Comparison of ENCODE assay signal across 11 cellular contexts in genomic region chr7:132580277-132580676, GRCh38. TPM values are rescaled to one million over a fixed set of nuclear protein-coding genes. Genes with fewer than 3 reads are reported as not detected.
DNase-seq lines count a peak whose midpoint lies in the region; ATAC-seq and TF ChIP-seq lines count a peak whose summit lies in the region.
"Had no signal": no experiment of that assay in that cellular context is flagged by ENCODE, and none has a peak within 500 bp of the region (broad histone marks: within the 10 kb centered on the region; RNA-seq: fewer than 3 reads in every experiment).

No MANE protein-coding gene starts in this region.

- no peaks in the 10 kb centered on the region for H3K36me3 Mint-ChIP-seq in activated CD4-positive, alpha-beta T cell treated with anti-CD3 and anti-CD28 coated beads, Interleukin-2, amount 10 ng/mL, durations not matched to agents 24 days and 14 days (ENCODE audit: low read depth)
- peaks cover under 1% of the 10 kb centered on the region for H3K36me3 Mint-ChIP-seq in activated CD4-positive, alpha-beta T cell treated with anti-CD3 and anti-CD28 coated beads, Interleukin-2, amount 10 ng/mL, durations not matched to agents 7 days and 5 days (ENCODE audit: low read depth)

- peaks cover 20% of the 10 kb centered on the region for H3K4me1 Mint-ChIP-seq in activated CD4-positive, alpha-beta T cell treated with anti-CD3 and anti-CD28 coated beads, Interleukin-2, amount 10 ng/mL, durations not matched to agents 24 days and 14 days
- peaks cover 16% of the 10 kb centered on the region for H3K4me1 Mint-ChIP-seq in activated CD4-positive, alpha-beta T cell treated with anti-CD3 and anti-CD28 coated beads, Interleukin-2, amount 10 ng/mL, durations not matched to agents 7 days and 5 days

- no peaks in the 10 kb centered on the region for H3K9me2 ChIP-seq in PC-3 (replicated peaks; ENCODE audit: low read length)

- no peak overlapping the region for H3K27ac ChIP-seq in PC-3 (ENCODE audit: low read length)
- H3K27ac ChIP-seq: BLaER1, heart left ventricle, ovary had no signal

- ATAC-seq in PC-3, result peak; percentile 37
- ATAC-seq in stimulated activated naive CD8-positive, alpha-beta T cell treated with anti-CD3 and anti-CD28 coated beads, Interleukin-15, Interleukin-2, amounts not matched to agents 100 U/mL and 50 U/mL, for 24 hours, result peak; percentile 39
- ATAC-seq in left cardiac atrium, result no peak

- no peaks in the 10 kb centered on the region; the same call in 1 of the 2 replicates for H3K36me3 ChIP-seq in PC-3 (ENCODE audit: low read depth, low read length)
- H3K36me3 ChIP-seq: BLaER1, heart left ventricle, ovary had no signal

- H3K27me3 Mint-ChIP-seq in activated CD4-positive, alpha-beta T cell treated with anti-CD3 and anti-CD28 coated beads, Interleukin-2, amount 10 ng/mL, durations not matched to agents 24 days and 14 days, result peaks cover 60% of the 10 kb centered on the region
- H3K27me3 Mint-ChIP-seq in activated CD4-positive, alpha-beta T cell treated with anti-CD3 and anti-CD28 coated beads, Interleukin-2, amount 10 ng/mL, durations not matched to agents 7 days and 5 days, result peaks cover 42% of the 10 kb centered on the region

- no peaks in the 10 kb centered on the region for H3K79me2 ChIP-seq in PC-3 (ENCODE audit: low read length)

- TF ChIP-seq CTCF in PC-3 (conservative IDR thresholded peaks at IDR 0.05; ENCODE audit: low read depth, low read length), result no peak

- H3K9me3 Mint-ChIP-seq in activated CD4-positive, alpha-beta T cell treated with anti-CD3 and anti-CD28 coated beads, Interleukin-2, amount 10 ng/mL, durations not matched to agents 24 days and 14 days, result no peaks in the 10 kb centered on the region
- H3K9me3 Mint-ChIP-seq in activated CD4-positive, alpha-beta T cell treated with anti-CD3 and anti-CD28 coated beads, Interleukin-2, amount 10 ng/mL, durations not matched to agents 7 days and 5 days, result no peaks in the 10 kb centered on the region

- no peak overlapping the region for H3K9ac ChIP-seq in PC-3 (ENCODE audit: low read length)
- H3K9ac ChIP-seq: BLaER1 had no signal

- intact Hi-C loops in activated CD4-positive, alpha-beta T cell treated with anti-CD3 and anti-CD28 coated beads, Interleukin-2, amount 10 ng/mL, durations not matched to agents 24 days and 14 days (cut with micrococcal nuclease), result loop anchor here (1.0 to 2.0 kb wide), 4 partner anchors 186 to 855 kb away; no protein-coding TSS in a partner anchor
- intact Hi-C loops in PC-3 (cut with micrococcal nuclease), result loop anchor here (1.0 kb wide), 4 partner anchors 186 to 891 kb away; no protein-coding TSS in a partner anchor
- intact Hi-C loops in left cardiac atrium (cut with DNase I), result loop anchor here in 1 of 2 donors (2.0 to 5.0 kb wide), 2 partner anchors 261 to 578 kb away; no protein-coding TSS in a partner anchor

- H4K20me1 ChIP-seq in PC-3 (ENCODE audit: low read length), result no peaks in the 10 kb centered on the region

- no peak overlapping the region for H3K4me2 ChIP-seq in PC-3 (ENCODE audit: low read length)
- H3K4me2 ChIP-seq: BLaER1 had no signal

- POLR2A ChIA-PET in activated CD4-positive, alpha-beta T cell treated with anti-CD3 and anti-CD28 coated beads, Interleukin-2, amount 10 ng/mL, durations not matched to agents 7 days and 5 days (lab: Charles Lee), result interaction anchor here (0.6 kb wide), 1 partner anchor 52 kb away, joined by 5 read pairs; no protein-coding TSS in a partner anchor
- POLR2A ChIA-PET in PC-3 (lab: Charles Lee; ENCODE audit: unreplicated experiment), result interaction anchor here (0.6 kb wide), 2 partner anchors 116 to 1840 kb away, joined by 3 read pairs; no protein-coding TSS in a partner anchor

- no peak overlapping the region for H3K4me3 ChIP-seq in PC-3 (ENCODE audit: low read length)
- H3K4me3 ChIP-seq: BLaER1, heart left ventricle, ovary had no signal

- peaks cover 25% of the 10 kb centered on the region for H3K27me3 ChIP-seq in PC-3 (ENCODE audit: low read length)
- H3K27me3 ChIP-seq: ovary had no signal

- no TSS peak for BruUV-seq in PC-3 (replicated peaks; lab: Mats Ljungman, UMichigan)

- peaks cover 4% of the 10 kb centered on the region; the same call in 1 of the 2 replicates for H3K4me1 ChIP-seq in PC-3 (ENCODE audit: insufficient read depth, low read length)

- no peak overlapping the region for H2AFZ ChIP-seq in PC-3 (ENCODE audit: low read length)

- peak; percentile 69 for DNase-seq in activated CD4-positive, alpha-beta T cell treated with anti-CD3 and anti-CD28 coated beads, Interleukin-2, amount 10 ng/mL, durations not matched to agents 24 days and 14 days
- no peak for DNase-seq in activated CD4-positive, alpha-beta T cell treated with anti-CD3 and anti-CD28 coated beads, Interleukin-2, amount 10 ng/mL, durations not matched to agents 7 days and 5 days
- DNase-seq in PC-3 (peak; percentile 54), dermis blood vessel endothelial cell (peak; percentile 56), germinal center (ENCODE audit: low spot score) (no peak), left cardiac atrium (no peak), NCI-H146 treated with DMSO at 0.1 percent for 48 hours (lab: John Stamatoyannopoulos, UW; ENCODE audit: unreplicated experiment) (no peak)
- no peak for DNase-seq in stimulated activated naive CD8-positive, alpha-beta T cell treated with anti-CD3 and anti-CD28 coated beads, Interleukin-15, Interleukin-2, amounts not matched to agents 100 U/mL and 50 U/mL, for 24 hours

- no peak overlapping the region for H3K4me3 Mint-ChIP-seq in activated CD4-positive, alpha-beta T cell treated with anti-CD3 and anti-CD28 coated beads, Interleukin-2, amount 10 ng/mL, durations not matched to agents 24 days and 14 days
- no peak overlapping the region for H3K4me3 Mint-ChIP-seq in activated CD4-positive, alpha-beta T cell treated with anti-CD3 and anti-CD28 coated beads, Interleukin-2, amount 10 ng/mL, durations not matched to agents 7 days and 5 days

- CTCF ChIA-PET in activated CD4-positive, alpha-beta T cell treated with anti-CD3 and anti-CD28 coated beads, Interleukin-2, amount 10 ng/mL, durations not matched to agents 7 days and 5 days (lab: Charles Lee), result interaction anchor here (0.8 to 6.0 kb wide), 19 partner anchors 10 to 1721 kb away, joined by 3 to 37 read pairs (median 3); no protein-coding TSS in a partner anchor
- CTCF ChIA-PET in PC-3 (lab: Charles Lee), result interaction anchor here (0.7 to 1.4 kb wide), 8 partner anchors 23 to 891 kb away, joined by 3 to 12 read pairs (median 4); no protein-coding TSS in a partner anchor

- no peak overlapping the region for H3K27ac Mint-ChIP-seq in activated CD4-positive, alpha-beta T cell treated with anti-CD3 and anti-CD28 coated beads, Interleukin-2, amount 10 ng/mL, durations not matched to agents 24 days and 14 days
- H3K27ac Mint-ChIP-seq in activated CD4-positive, alpha-beta T cell treated with anti-CD3 and anti-CD28 coated beads, Interleukin-2, amount 10 ng/mL, durations not matched to agents 7 days and 5 days, result no peak overlapping the region

- no peaks in the 10 kb centered on the region for H3K9me3 ChIP-seq in PC-3 (ENCODE audit: low read length)
- H3K9me3 ChIP-seq: BLaER1, heart left ventricle, ovary had no signal

- no peaks in the 10 kb centered on the region for H3F3A ChIP-seq in PC-3 (ENCODE audit: low read length, unreplicated experiment)

RNA-seq across cellular contexts. Expression of gene PLXNA4, which starts 4.0 kb away (rescaled TPM):
- total RNA-seq in activated CD4-positive, alpha-beta T cell treated with anti-CD3 and anti-CD28 coated beads, Interleukin-2, amount 10 ng/mL, durations not matched to agents 24 days and 14 days, result 0.54 and 0.70 TPM in 2 replicates
- total RNA-seq in activated CD4-positive, alpha-beta T cell treated with anti-CD3 and anti-CD28 coated beads, Interleukin-2, amount 10 ng/mL, durations not matched to agents 7 days and 5 days, result 10 to 100 TPM; 21.3 to 23.3 TPM
- total RNA-seq in PC-3 (2014; rRNA removed), result 1.2 TPM in 2 replicates
- 1.5 and 14.9 TPM in 2 replicates for total RNA-seq in dermis blood vessel endothelial cell
- total RNA-seq in left cardiac atrium, result 10 to 100 TPM; 23.3 to 30.1 TPM

Comparison
In these comparisons a context has a peak if more than half of its experiments do, and no peak if none do; other contexts are left out.
1. DNase-seq: peak in activated CD4-positive, alpha-beta T cell treated with anti-CD3 and anti-CD28 coated beads, Interleukin-2, amount 10 ng/mL, durations not matched to agents 24 days and 14 days (single experiment), PC-3 (single experiment) and dermis blood vessel endothelial cell (single experiment); none in activated CD4-positive, alpha-beta T cell treated with anti-CD3 and anti-CD28 coated beads, Interleukin-2, amount 10 ng/mL, durations not matched to agents 7 days and 5 days (single experiment), stimulated activated naive CD8-positive, alpha-beta T cell treated with anti-CD3 and anti-CD28 coated beads, Interleukin-15, Interleukin-2, amounts not matched to agents 100 U/mL and 50 U/mL, for 24 hours (single experiment), germinal center (single experiment), left cardiac atrium (single experiment) and NCI-H146 treated with DMSO at 0.1 percent for 48 hours (single experiment).
2. ATAC-seq: peak in PC-3 (single experiment) and stimulated activated naive CD8-positive, alpha-beta T cell treated with anti-CD3 and anti-CD28 coated beads, Interleukin-15, Interleukin-2, amounts not matched to agents 100 U/mL and 50 U/mL, for 24 hours (single experiment); none in left cardiac atrium (0 of 2).